Comparison of ENCODE assay signal across 29 cellular contexts in the genomic region with DNA sequence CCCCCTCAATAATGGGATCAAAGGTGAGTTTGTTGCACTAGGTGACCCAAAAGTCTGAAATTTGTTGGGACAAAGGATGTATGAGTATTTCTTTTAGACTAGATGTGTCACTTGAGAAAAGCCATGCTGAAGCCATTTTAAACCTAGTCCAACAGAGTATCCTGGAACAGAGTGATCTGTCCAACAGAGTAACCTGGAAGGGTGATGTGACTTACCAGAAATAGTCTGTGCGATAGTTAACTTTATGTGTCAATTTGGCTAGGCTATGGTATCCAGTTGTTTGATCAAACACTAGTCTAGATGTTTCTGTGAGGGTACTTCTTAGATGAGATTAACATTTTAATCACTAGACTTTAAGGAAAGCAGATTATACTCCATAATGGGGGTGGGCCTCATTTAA.
"Had no signal": no experiment of that assay in that cellular context is flagged by ENCODE, and none has a peak within 500 bp of the region (broad histone marks: within the 10 kb centered on the region; RNA-seq: fewer than 3 reads in every experiment).

No MANE protein-coding gene starts in this region.

- H3K9me3 ChIP-seq: ascending aorta, breast epithelium, colonic mucosa, esophagus squamous epithelium, gastroesophageal sphincter, heart right ventricle had no signal

- H3K4me1 ChIP-seq: ascending aorta, breast epithelium, colonic mucosa, esophagus squamous epithelium, gastroesophageal sphincter, heart right ventricle had no signal

- H3K27ac ChIP-seq: ascending aorta, breast epithelium, cardiac muscle cell, colonic mucosa, epithelial cell of prostate, esophagus squamous epithelium, gastroesophageal sphincter, heart right ventricle, WERI-Rb-1 had no signal

- H3K4me3 ChIP-seq: ascending aorta, breast epithelium, cardiac muscle cell, colonic mucosa, esophagus squamous epithelium, gastroesophageal sphincter, heart right ventricle had no signal

- H3K27me3 ChIP-seq: ascending aorta, breast epithelium, cardiac muscle cell, colonic mucosa, esophagus squamous epithelium, gastroesophageal sphincter, heart right ventricle had no signal

- DNase-seq: activated B cell treated with CpG ODN at 0.5 μM for 24 hours; activated CD4-positive, alpha-beta T cell treated with anti-CD3 and anti-CD28 coated beads for 48 hours; activated CD4-positive, alpha-beta T cell treated with anti-CD3 and anti-CD28 coated beads, Interleukin-2, amount 50 U/mL, for 1 hour; activated CD4-positive, alpha-beta T cell treated with anti-CD3 and anti-CD28 coated beads, Interleukin-2, amount 50 U/mL, for 48 hours; activated CD8-positive, alpha-beta memory T cell treated with anti-CD3 and anti-CD28 coated beads for 24 hours; activated CD8-positive, alpha-beta memory T cell treated with anti-CD3 and anti-CD28 coated beads, Interleukin-2, amount 50 U/mL, for 4 hours; activated CD8-positive, alpha-beta T cell treated with anti-CD3 and anti-CD28 coated beads for 36 hours; activated effector memory CD4-positive, alpha-beta T cell treated with anti-CD3 and anti-CD28 coated beads, Interleukin-2, amount 50 U/mL, for 16 hours; activated naive CD4-positive, alpha-beta T cell treated with anti-CD3 and anti-CD28 coated beads, Interleukin-2, amount 10 ng/mL, durations not matched to agents 7 days and 5 days; activated naive CD8-positive, alpha-beta T cell treated with anti-CD3 and anti-CD28 coated beads, Interleukin-2, amount 10 ng/mL, durations not matched to agents 7 days and 5 days; activated T-cell treated with anti-CD3 and anti-CD28 coated beads, Interleukin-2, amount 50 U/mL, for 1 hour; activated T-cell treated with anti-CD3 and anti-CD28 coated beads, Interleukin-2, amount 50 U/mL, for 48 hours; central memory CD4-positive, alpha-beta T cell; cerebellar nuclear complex; colonic mucosa; effector CD8-positive, alpha-beta T cell; esophagus squamous epithelium; foreskin melanocyte; heart right ventricle; T-helper 17 cell; T1000; WERI-Rb-1 had no signal

- H3K36me3 ChIP-seq: ascending aorta, breast epithelium, cardiac muscle cell, colonic mucosa, esophagus squamous epithelium, gastroesophageal sphincter, heart right ventricle, WERI-Rb-1 had no signal

- ATAC-seq: activated CD4-positive, CD25-positive, alpha-beta regulatory T cell treated with anti-CD3 and anti-CD28 coated beads, Interleukin-2, amount 50 U/mL, for 24 hours; activated CD8-positive, alpha-beta T cell treated with anti-CD3 and anti-CD28 coated beads for 36 hours; activated naive CD4-positive, alpha-beta T cell treated with anti-CD3 and anti-CD28 coated beads, Interleukin-2, amount 50 U/mL, for 72 hours; gastroesophageal sphincter; T-helper 17 cell had no signal
